Comparison of ENCODE assay signal across 20 cellular contexts in the genomic region with DNA sequence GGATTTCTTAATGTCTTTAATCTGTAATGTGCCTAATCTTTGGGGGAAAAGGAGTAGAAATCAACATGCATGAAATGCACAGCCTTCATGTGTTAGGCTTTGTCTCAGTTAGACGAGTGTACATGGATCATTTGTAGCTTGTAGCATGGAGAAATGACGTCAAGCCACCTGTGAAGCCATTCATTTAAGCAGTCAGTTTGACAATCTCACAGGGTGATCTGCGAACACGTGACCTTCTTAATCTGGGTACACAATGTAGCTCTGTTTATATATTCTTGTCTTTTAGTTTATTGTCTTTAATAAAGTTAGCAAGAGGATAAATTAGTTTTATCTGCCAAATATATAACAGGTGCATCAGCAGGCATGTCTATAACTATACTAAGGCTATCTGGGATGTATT.
"Had no signal": no experiment of that assay in that cellular context is flagged by ENCODE, and none has a peak within 500 bp of the region (broad histone marks: within the 10 kb centered on the region; RNA-seq: fewer than 3 reads in every experiment).

No MANE protein-coding gene starts in this region.

- FAIRE-seq: bronchial epithelial cell had no signal

- ATAC-seq: activated CD8-positive, alpha-beta memory T cell treated with anti-CD3 and anti-CD28 coated beads, Interleukin-2, amount 10 ng/mL, durations not matched to agents 7 days and 5 days had no signal

- DNase-seq: activated CD4-positive, alpha-beta T cell treated with anti-CD3 and anti-CD28 coated beads for 48 hours; activated CD4-positive, alpha-beta T cell treated with anti-CD3 and anti-CD28 coated beads, Interleukin-2, amount 50 U/mL, for 48 hours; activated CD4-positive, CD25-positive, alpha-beta regulatory T cell treated with anti-CD3 and anti-CD28 coated beads, Interleukin-2, amount 50 U/mL, for 72 hours; activated CD8-positive, alpha-beta memory T cell treated with anti-CD3 and anti-CD28 coated beads, Interleukin-2, amount 10 ng/mL, durations not matched to agents 7 days and 5 days; activated effector memory CD4-positive, alpha-beta T cell treated with Interleukin-2 at 50 U/mL for 16 hours; activated naive CD4-positive, alpha-beta T cell; activated T-cell treated with anti-CD3 and anti-CD28 coated beads, Interleukin-2, amount 50 U/mL, for 24 hours; aorta; central memory CD4-positive, alpha-beta T cell; Kasumi-1; KBM-7; NCI-H1092; NCI-H1436; NCI-H1694 treated with DMSO at 0.1 percent for 48 hours; NCI-H2029 treated with DMSO at 0.1 percent for 48 hours; NCI-H446; NCI-H524; NCI-H748 treated with DMSO at 0.1 percent for 48 hours; SIG-M5 had no signal
